ENCODE assay signal across 13 cellular contexts in genomic region chr1:12552951-12553921, GRCh38.
A peak's percentile ranks its signal among the peaks of the same experiment; 100 is the strongest.
DNase-seq lines count a peak whose midpoint lies in the region; TF ChIP-seq lines count a peak whose summit lies in the region.
"Had no signal": no experiment of that assay in that cellular context is flagged by ENCODE, and none has a peak within 500 bp of the region (broad histone marks: within the 10 kb centered on the region; RNA-seq: fewer than 3 reads in every experiment).

No MANE protein-coding gene starts in this region.

- CTCF ChIA-PET in MCF 10A (lab: Yijun Ruan, JAX) = interaction anchor here (0.7 kb wide), 1 partner anchor 24 kb away, joined by 3 read pairs; no protein-coding TSS in a partner anchor

- H3K4me3 Mint-ChIP-seq in MCF 10A (ENCODE audit: unreplicated experiment) = no peak overlapping the region
- H3K4me3 Mint-ChIP-seq: activated T-cell treated with anti-CD3 and anti-CD28 coated beads, Interleukin-2, amount 50 U/mL, for 24 hours had no signal

- no peaks in the 10 kb centered on the region for H3K79me2 ChIP-seq in osteoblast (ENCODE audit: insufficient read depth, low read length)

- POLR2A ChIA-PET in MCF 10A (lab: Yijun Ruan, JAX) = interaction anchor here (0.7 kb wide), 1 partner anchor 10 kb away, joined by 4 read pairs; no protein-coding TSS in a partner anchor

- no peaks in the 10 kb centered on the region for H3K9me3 ChIP-seq in breast epithelium
- no peaks in the 10 kb centered on the region for H3K9me3 ChIP-seq in cardiac muscle cell (ENCODE audit: low read depth)
- H3K9me3 ChIP-seq in osteoblast (ENCODE audit: low read depth, low read length) = no peaks in the 10 kb centered on the region
- no peaks in the 10 kb centered on the region for H3K9me3 ChIP-seq in vagina

- H2AFZ ChIP-seq in osteoblast (ENCODE audit: low read length) = no peak overlapping the region

- H4K20me1 ChIP-seq in osteoblast (ENCODE audit: insufficient read depth, low read length) = no peaks in the 10 kb centered on the region

- H3K4me3 ChIP-seq in breast epithelium (no peak overlapping the region), cardiac muscle cell (no peak overlapping the region), osteoblast (ENCODE audit: insufficient read depth, low read length) (no peak overlapping the region), vagina (no peak overlapping the region)
- H3K4me3 ChIP-seq: SJSA1 had no signal

- H3K4me1 ChIP-seq in breast epithelium = peaks cover 6 to 7% of the 10 kb centered on the region in 2 donors
- peaks cover 11% of the 10 kb centered on the region for H3K4me1 ChIP-seq in cardiac muscle cell (ENCODE audit: low read depth)
- H3K4me1 ChIP-seq in osteoblast (ENCODE audit: insufficient read depth, low read length) = peaks cover 37% of the 10 kb centered on the region
- H3K4me1 ChIP-seq in vagina = peaks cover 46% of the 10 kb centered on the region

- H3K36me3 ChIP-seq in breast epithelium (no peaks in the 10 kb centered on the region), cardiac muscle cell (no peaks in the 10 kb centered on the region), osteoblast (ENCODE audit: insufficient read depth, low read length) (no peaks in the 10 kb centered on the region), vagina (no peaks in the 10 kb centered on the region)
- H3K36me3 ChIP-seq: SJSA1 had no signal

- H3K27me3 Mint-ChIP-seq in MCF 10A (ENCODE audit: insufficient read depth, unreplicated experiment) = peaks cover 14% of the 10 kb centered on the region
- H3K27me3 Mint-ChIP-seq: activated T-cell treated with anti-CD3 and anti-CD28 coated beads, Interleukin-2, amount 50 U/mL, for 24 hours had no signal

- H3K27ac ChIP-seq in breast epithelium (peak overlapping the region; percentile 75 to 93), cardiac muscle cell (peak overlapping the region; percentile 59), osteoblast (ENCODE audit: low read depth, low read length) (no peak overlapping the region), vagina (peak overlapping the region; percentile 87)
- H3K27ac ChIP-seq: SJSA1 had no signal

- TF ChIP-seq POLR2A in breast epithelium (IDR thresholded peaks at IDR 0.05) (no peak), vagina (IDR thresholded peaks at IDR 0.05) (no peak)

- H3K36me3 Mint-ChIP-seq in MCF 10A (ENCODE audit: insufficient read depth, unreplicated experiment) = peaks cover 4% of the 10 kb centered on the region

- intact Hi-C loops in breast epithelium (cut with DNase I; ENCODE audit: low total_unique reads) (no loop called here), MCF 10A (cut with micrococcal nuclease) (loop anchor here (5.0 kb wide), 1 partner anchor 64 kb away; the partner anchor contains the start of gene DHRS3), vagina (cut with DNase I) (no loop called here)

- H3K27me3 ChIP-seq in breast epithelium = no peaks in the 10 kb centered on the region
- H3K27me3 ChIP-seq in cardiac muscle cell = no peaks in the 10 kb centered on the region
- no peaks in the 10 kb centered on the region for H3K27me3 ChIP-seq in osteoblast (ENCODE audit: insufficient read depth, low read length)
- H3K27me3 ChIP-seq in vagina = no peaks in the 10 kb centered on the region
- H3K27me3 ChIP-seq: SJSA1 had no signal

- TF ChIP-seq CTCF in breast epithelium (IDR thresholded peaks at IDR 0.05) (no peak), MCF 10A (IDR thresholded peaks at IDR 0.05; ENCODE audit: unreplicated experiment) (no peak), cardiac muscle cell (IDR thresholded peaks at IDR 0.05; ENCODE audit: low read depth, low read length) (no peak), osteoblast (IDR thresholded peaks at IDR 0.05; ENCODE audit: extremely low read depth, low read depth, low read length) (no peak), vagina (IDR thresholded peaks at IDR 0.05) (no peak)

- H3K9me3 Mint-ChIP-seq in MCF 10A (ENCODE audit: unreplicated experiment) = no peaks in the 10 kb centered on the region
- H3K9me3 Mint-ChIP-seq: activated T-cell treated with anti-CD3 and anti-CD28 coated beads, Interleukin-2, amount 50 U/mL, for 24 hours had no signal

- H3K4me2 ChIP-seq in osteoblast (ENCODE audit: insufficient read depth, low read length) = no peak overlapping the region

- DNase-seq in breast epithelium (ENCODE audit: low spot score in 2 of 2) (no peak), MCF 10A (ENCODE audit: unreplicated experiment) (no peak), cardiac muscle cell (ENCODE audit: low read depth in 1 of 2, low spot score in 1 of 2) (peak in 1 of 2 donors; percentile 77), osteoblast (ENCODE audit: insufficient read length, low spot score, missing footprints) (peak; percentile 68), vagina (ENCODE audit: extremely low spot score in 2 of 2) (no peak), NCI-H1092 treated with DMSO at 0.1 percent for 48 hours (lab: John Stamatoyannopoulos, UW) (no peak), NCI-H187 (lab: John Stamatoyannopoulos, UW) (no peak), NCI-H1694 (lab: John Stamatoyannopoulos, UW) (no peak)
- DNase-seq: activated T-cell treated with anti-CD3 and anti-CD28 coated beads, Interleukin-2, amount 50 U/mL, for 24 hours; NCI-H82; occipital lobe; stimulated activated CD4-positive, alpha-beta T cell treated with anti-CD3 and anti-CD28 coated beads, Interleukin-4, amount 100 ng/mL, for 4 hours had no signal

- H3K4me1 Mint-ChIP-seq in MCF 10A (ENCODE audit: insufficient read depth, unreplicated experiment) = peaks cover 10% of the 10 kb centered on the region

- no TSS peak for BruUV-seq in MCF 10A (replicated peaks; lab: Mats Ljungman, UMichigan)

- H3K27ac Mint-ChIP-seq in MCF 10A (ENCODE audit: low read depth, unreplicated experiment) = no peak overlapping the region
- H3K27ac Mint-ChIP-seq: activated T-cell treated with anti-CD3 and anti-CD28 coated beads, Interleukin-2, amount 50 U/mL, for 24 hours had no signal
